17 cellular contexts compared by ENCODE assay signal in the genomic region with DNA sequence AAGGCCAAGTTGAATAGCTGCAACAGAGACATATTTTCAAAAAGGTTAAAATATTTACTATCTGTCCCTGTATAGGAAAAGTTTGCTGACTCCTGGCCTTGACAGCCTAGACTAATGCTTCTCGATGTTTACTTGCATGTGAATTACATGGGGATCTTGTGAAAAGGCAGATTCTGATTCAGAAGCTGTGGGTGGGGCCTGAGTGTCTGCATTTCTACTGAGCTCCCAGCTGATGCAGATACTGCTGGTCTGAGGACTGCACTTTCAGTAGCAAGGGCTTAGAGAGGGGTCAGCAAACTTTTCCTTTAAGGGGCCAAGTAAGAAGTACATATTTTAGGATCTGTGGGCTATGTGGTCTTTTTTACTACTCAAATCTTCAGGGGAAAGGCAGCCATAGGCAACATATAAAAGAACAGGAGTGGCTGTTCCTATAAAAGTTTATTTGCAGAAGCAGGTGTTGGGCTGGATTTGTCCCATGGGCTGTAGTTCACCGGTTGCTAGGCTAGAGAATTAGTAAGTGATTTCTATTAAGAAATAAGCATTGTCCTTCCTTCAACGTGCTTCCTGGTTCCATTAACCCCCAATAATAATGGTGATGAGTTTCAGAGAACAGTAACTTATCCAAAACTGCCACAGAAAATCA.
A peak's percentile ranks its signal among the peaks of the same experiment; 100 is the strongest.
DNase-seq lines count a peak whose midpoint lies in the region; TF ChIP-seq lines count a peak whose summit lies in the region.
"Had no signal": no experiment of that assay in that cellular context is flagged by ENCODE, and none has a peak within 500 bp of the region (broad histone marks: within the 10 kb centered on the region; RNA-seq: fewer than 3 reads in every experiment).

No MANE protein-coding gene starts in this region.

- H3K9me3 Mint-ChIP-seq in endodermal cell (peaks cover 21% of the 10 kb centered on the region), CD14-positive monocyte (peaks cover 0 to 7% (median 0%) of the 10 kb centered on the region in 7 donors)

- H3K4me3 ChIP-seq in SJSA1 (no peak overlapping the region), endodermal cell (ENCODE audit: low read length) (no peak overlapping the region), iPS-20b (ENCODE audit: low read length) (no peak overlapping the region), tibial artery (no peak overlapping the region)
- H3K4me3 ChIP-seq: adrenal gland; BLaER1 treated with 17β-estradiol and CSF1 and Interleukin-3, amounts not matched to agents 10 nM and 100 nM; K562; ovary; stomach had no signal

- no peak for TF ChIP-seq CTCF in endodermal cell (conservative IDR thresholded peaks at IDR 0.05)
- no peak for TF ChIP-seq CTCF in tibial artery (IDR thresholded peaks at IDR 0.05)
- TF ChIP-seq CTCF in CD14-positive monocyte (IDR thresholded peaks at IDR 0.05), result no peak

- H3K4me1 Mint-ChIP-seq in endodermal cell (peaks cover 9% of the 10 kb centered on the region), CD14-positive monocyte (no peaks in the 10 kb centered on the region)

- intact Hi-C loops in tibial artery (cut with DNase I; ENCODE audit: low total_unique reads), result no loop called here
- intact Hi-C loops in CD14-positive monocyte (cut with micrococcal nuclease), result no loop called here

- H3K27me3 Mint-ChIP-seq in endodermal cell (ENCODE audit: insufficient read depth), result peaks cover 2% of the 10 kb centered on the region
- peaks cover 0 to 1% (median 0%) of the 10 kb centered on the region in 3 donors for H3K27me3 Mint-ChIP-seq in CD14-positive monocyte (ENCODE audit: low read depth in 3 of 3)

- peaks cover 6% of the 10 kb centered on the region for H3K36me3 Mint-ChIP-seq in endodermal cell (ENCODE audit: low read depth)
- no peaks in the 10 kb centered on the region for H3K36me3 Mint-ChIP-seq in CD14-positive monocyte

- H3K4me1 ChIP-seq in SJSA1 (replicated peaks) (peaks cover 50% of the 10 kb centered on the region), endodermal cell (ENCODE audit: control insufficient read depth, insufficient read depth, low read length) (peaks cover 5% of the 10 kb centered on the region), iPS-20b (ENCODE audit: insufficient read depth, low read length) (peaks cover 18% of the 10 kb centered on the region; the same call in 1 of the 2 replicates), tibial artery (peaks cover 0 to 54% (median 46%) of the 10 kb centered on the region in 4 donors)
- H3K4me1 ChIP-seq: BLaER1 treated with 17β-estradiol and CSF1 and Interleukin-3, amounts not matched to agents 10 nM and 100 nM had no signal

- WGBS in endodermal cell (ENCODE audit: insufficient coverage in 1 of 2, insufficient read length in 1 of 2), 2 experiments, result 38 to 53% methylated on average over 1 to 3 of the region's 3 CpGs

- H3K4me3 Mint-ChIP-seq in endodermal cell, result no peak overlapping the region
- H3K4me3 Mint-ChIP-seq in CD14-positive monocyte, result no peak overlapping the region
- H3K4me3 Mint-ChIP-seq: activated T-cell treated with anti-CD3 and anti-CD28 coated beads, Interleukin-2, amount 50 U/mL, for 72 hours had no signal

- no peak overlapping the region for H3K9ac ChIP-seq in endodermal cell (ENCODE audit: extremely low read depth, low read length, poor library complexity, severe bottlenecking)
- 0 out of 2 replicates have a peak overlapping the region, but pooled peaks have one; percentile 4 for H3K9ac ChIP-seq in iPS-20b (ENCODE audit: low read depth, low read length)
- H3K9ac ChIP-seq: BLaER1 treated with 17β-estradiol and CSF1 and Interleukin-3, amounts not matched to agents 10 nM and 100 nM had no signal

- H3K9me3 ChIP-seq in SJSA1 (replicated peaks) (peaks cover 5% of the 10 kb centered on the region; the same call in 1 of the 2 replicates), endodermal cell (ENCODE audit: control insufficient read depth, low read length) (peaks cover 11% of the 10 kb centered on the region), iPS-20b (ENCODE audit: insufficient read depth, low read depth, low read length) (no peaks in the 10 kb centered on the region), tibial artery (no peaks in the 10 kb centered on the region)
- H3K9me3 ChIP-seq: adrenal gland; BLaER1 treated with 17β-estradiol and CSF1 and Interleukin-3, amounts not matched to agents 10 nM and 100 nM; ovary had no signal

- H3K27me3 ChIP-seq in SJSA1 (replicated peaks) (no peaks in the 10 kb centered on the region), endodermal cell (ENCODE audit: control insufficient read depth, insufficient read depth, low read length, poor library complexity, severe bottlenecking) (no peaks in the 10 kb centered on the region), iPS-20b (ENCODE audit: insufficient read depth, low read length) (no peaks in the 10 kb centered on the region), tibial artery (no peaks in the 10 kb centered on the region)
- H3K27me3 ChIP-seq: adrenal gland; BLaER1 treated with 17β-estradiol and CSF1 and Interleukin-3, amounts not matched to agents 10 nM and 100 nM; ovary; stomach had no signal

- H3K27ac ChIP-seq in SJSA1, result peak overlapping the region; percentile 13; the same call in 1 of the 2 replicates
- no peak overlapping the region for H3K27ac ChIP-seq in endodermal cell (ENCODE audit: low read depth, low read length)
- H3K27ac ChIP-seq in iPS-20b (ENCODE audit: low read length), result no peak overlapping the region
- peak overlapping the region; percentile 76 to 81 for H3K27ac ChIP-seq in tibial artery
- H3K27ac ChIP-seq: BLaER1 treated with 17β-estradiol and CSF1 and Interleukin-3, amounts not matched to agents 10 nM and 100 nM; ovary had no signal

- H3K36me3 ChIP-seq in SJSA1 (no peaks in the 10 kb centered on the region), endodermal cell (ENCODE audit: control insufficient read depth, insufficient read depth, low read length) (no peaks in the 10 kb centered on the region), iPS-20b (ENCODE audit: insufficient read depth, low read depth, low read length) (no peaks in the 10 kb centered on the region), tibial artery (no peaks in the 10 kb centered on the region)
- H3K36me3 ChIP-seq: adrenal gland; BLaER1 treated with 17β-estradiol and CSF1 and Interleukin-3, amounts not matched to agents 10 nM and 100 nM; ovary; stomach had no signal

- DNase-seq in SJSA1 (ENCODE audit: low read depth in 1 of 2, low spot score in 2 of 2), result no peak
- DNase-seq in endodermal cell, result peak; percentile 59
- no peak for DNase-seq in tibial artery
- no peak for DNase-seq in stimulated activated naive CD4-positive, alpha-beta T cell (lab: John Stamatoyannopoulos, UW)
- no peak for DNase-seq in DMS53 treated with DMSO at 0.1 percent for 48 hours (lab: John Stamatoyannopoulos, UW; ENCODE audit: unreplicated experiment)
- no peak for DNase-seq in CD14-positive monocyte (ENCODE audit: low spot score)
- DNase-seq: activated CD4-positive, alpha-beta T cell treated with anti-CD3 and anti-CD28 coated beads, Interleukin-2, amount 50 U/mL, for 4 hours; activated T-cell treated with anti-CD3 and anti-CD28 coated beads, Interleukin-2, amount 50 U/mL, for 72 hours; dermis blood vessel endothelial cell; NCI-H2227 treated with DMSO at 0.1 percent for 48 hours; ovary; stimulated activated CD4-positive, alpha-beta T cell treated with anti-CD3 and anti-CD28 coated beads, Interleukin-12 subunit alpha, Interleukin-12 subunit beta, amount 100 ng/mL, for 4 hours; stomach had no signal

- H3K27ac Mint-ChIP-seq in endodermal cell, result no peak overlapping the region
- no peak overlapping the region for H3K27ac Mint-ChIP-seq in CD14-positive monocyte
- H3K27ac Mint-ChIP-seq: activated T-cell treated with anti-CD3 and anti-CD28 coated beads, Interleukin-2, amount 50 U/mL, for 72 hours had no signal

Comparison
In these comparisons a context has a peak if more than half of its experiments do, and no peak if none do; other contexts are left out.
1. H3K27ac ChIP-seq: peak in SJSA1 (single experiment) and tibial artery (2 of 2); none in endodermal cell (single experiment) and iPS-20b (single experiment).